ENCODE assay signal across 1 cellular context in genomic region chr18:76259012-76259568, GRCh38.
TF ChIP-seq lines count a peak whose summit lies in the region.

No MANE protein-coding gene starts in this region.

TF ChIP-seq in HCT116, 20 proteins besides CTCF, POLR2A, EP300 and RAD21:
- TF ChIP-seq POLR2AphosphoS5 (IDR thresholded peaks at IDR 0.05; ENCODE audit: low read depth, low read length) (no peak), EZH2 (IDR thresholded peaks at IDR 0.05) (no peak), TCF7L2 (IDR thresholded peaks at IDR 0.05; ENCODE audit: borderline replicate concordance, extremely low read depth, insufficient read depth, insufficient read length) (no peak), ZNF274 (IDR thresholded peaks at IDR 0.05; ENCODE audit: low read depth, low read length) (no peak), SRF (IDR thresholded peaks at IDR 0.05; ENCODE audit: low read depth) (no peak), JUND (IDR thresholded peaks at IDR 0.05) (no peak), REST (IDR thresholded peaks at IDR 0.05; ENCODE audit: low read depth) (no peak), ZBTB33 (IDR thresholded peaks at IDR 0.05; ENCODE audit: extremely low read depth, insufficient replicate concordance, low read length) (no peak), EZH2phosphoT487 (IDR thresholded peaks at IDR 0.05; ENCODE audit: borderline replicate concordance) (no peak), ATF3 (IDR thresholded peaks at IDR 0.05) (no peak), EGR1 (IDR thresholded peaks at IDR 0.05; ENCODE audit: low read depth) (no peak), CEBPB (IDR thresholded peaks at IDR 0.05; ENCODE audit: low read depth) (no peak), SP1 (IDR thresholded peaks at IDR 0.05; ENCODE audit: low read depth) (no peak), ZFX (IDR thresholded peaks at IDR 0.05) (no peak), SIN3A (IDR thresholded peaks at IDR 0.05; ENCODE audit: low read depth) (no peak), FOSL1 (IDR thresholded peaks at IDR 0.05; ENCODE audit: low read depth) (no peak), YY1 (IDR thresholded peaks at IDR 0.05; ENCODE audit: extremely low read depth, insufficient replicate concordance, low read depth, low read length) (no peak)
